In the genomic region with DNA sequence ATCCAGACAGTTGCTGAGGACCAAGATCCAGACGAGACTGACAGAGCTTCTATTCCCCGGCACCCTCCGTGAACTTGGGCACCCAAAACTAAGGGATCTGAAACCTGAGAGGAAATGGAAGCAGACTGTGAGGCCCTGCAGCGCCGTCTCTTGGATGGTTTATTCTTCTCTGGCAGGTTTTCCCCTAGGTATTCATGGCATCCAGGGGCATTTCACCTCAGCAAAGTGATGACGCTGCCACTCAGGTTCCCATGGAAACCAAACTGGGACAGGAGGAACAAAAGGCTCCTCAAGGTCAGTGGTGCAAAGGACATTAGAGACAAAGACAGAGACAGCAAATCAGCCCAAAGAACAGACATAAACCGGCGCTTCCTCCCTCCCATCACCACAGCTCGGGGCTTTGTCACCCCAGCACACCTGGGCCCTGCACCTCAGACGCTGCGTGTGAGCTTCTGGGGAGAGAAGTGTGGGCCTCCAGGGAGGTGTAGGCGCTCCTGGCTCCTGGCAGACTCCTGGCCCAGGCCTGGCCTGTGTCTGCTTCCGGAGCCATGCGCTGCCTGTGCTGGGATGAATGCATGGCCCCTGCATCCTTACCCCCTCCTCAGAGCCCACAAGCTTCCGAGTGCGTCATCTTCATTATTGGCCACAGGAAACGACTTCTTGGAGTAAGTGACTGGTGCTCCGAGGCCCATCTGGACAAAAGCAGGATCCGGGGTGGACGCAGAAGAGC, we compare ENCODE assay signal across 14 cellular contexts. TPM values are rescaled to one million over a fixed set of nuclear protein-coding genes. Genes with fewer than 3 reads are reported as not detected.
DNase-seq lines count a peak whose midpoint lies in the region; ATAC-seq and TF ChIP-seq lines count a peak whose summit lies in the region.
"Had no signal": no experiment of that assay in that cellular context is flagged by ENCODE, and none has a peak within 500 bp of the region (broad histone marks: within the 10 kb centered on the region; RNA-seq: fewer than 3 reads in every experiment).

No MANE protein-coding gene starts in this region.

- DNase-seq in NCI-H748 (lab: John Stamatoyannopoulos, UW; ENCODE audit: unreplicated experiment) = peak; percentile 78
- no peak for DNase-seq in NCI-H748 treated with DMSO at 0.1 percent for 48 hours (lab: John Stamatoyannopoulos, UW)
- peak; percentile 80 for DNase-seq in NCI-H526 treated with DMSO at 0.1 percent for 48 hours (lab: John Stamatoyannopoulos, UW)
- DNase-seq in iPS-NIHi11 (ENCODE audit: low spot score) = peak; percentile 75
- no peak for DNase-seq in stimulated activated naive B cell treated with anti-CD40 and anti-IgM and Interleukin-4, amounts not matched to agents 10 μg/mL and 1 μg/mL and 100 μg/mL, for 72 hours
- no peak for DNase-seq in stimulated activated CD4-positive, alpha-beta T cell treated with anti-CD3 and anti-CD28 coated beads, Interleukin-15, amount 100 ng/mL, for 24 hours
- DNase-seq in GM03348 (ENCODE audit: low spot score) = no peak
- DNase-seq in CD8-positive, alpha-beta T cell = no peak
- DNase-seq: activated CD4-positive, alpha-beta T cell treated with anti-CD3 and anti-CD28 coated beads, Interleukin-2, amount 50 U/mL, for 48 hours; activated effector memory CD4-positive, alpha-beta T cell treated with Interleukin-2 at 50 U/mL for 16 hours; KBM-7 had no signal

- no peaks in the 10 kb centered on the region for H3K4me1 Mint-ChIP-seq in stimulated activated naive B cell treated with anti-CD40 and anti-IgM and Interleukin-4, amounts not matched to agents 10 μg/mL and 1 μg/mL and 100 μg/mL, for 72 hours
- no peaks in the 10 kb centered on the region for H3K4me1 Mint-ChIP-seq in CD8-positive, alpha-beta T cell (ENCODE audit: low read depth)

- H3K27ac Mint-ChIP-seq in stimulated activated naive B cell treated with anti-CD40 and anti-IgM and Interleukin-4, amounts not matched to agents 10 μg/mL and 1 μg/mL and 100 μg/mL, for 72 hours = peak overlapping the region; percentile 27
- no peak overlapping the region for H3K27ac Mint-ChIP-seq in CD8-positive, alpha-beta T cell

- H3K9me3 ChIP-seq in CD8-positive, alpha-beta T cell (ENCODE audit: low read length) = no peaks in the 10 kb centered on the region
- H3K9me3 ChIP-seq: breast epithelium had no signal

- H3K27ac ChIP-seq in CD8-positive, alpha-beta T cell (ENCODE audit: low read depth, low read length) = no peak overlapping the region

- H3K27me3 Mint-ChIP-seq in stimulated activated naive B cell treated with anti-CD40 and anti-IgM and Interleukin-4, amounts not matched to agents 10 μg/mL and 1 μg/mL and 100 μg/mL, for 72 hours = peaks cover 18 to 32% of the 10 kb centered on the region in 2 donors
- peaks cover 2% of the 10 kb centered on the region for H3K27me3 Mint-ChIP-seq in CD8-positive, alpha-beta T cell (ENCODE audit: low read depth)

- TF ChIP-seq CTCF in CD8-positive, alpha-beta T cell (IDR thresholded peaks at IDR 0.05) = no peak

- POLR2A ChIA-PET in CD8-positive, alpha-beta T cell (lab: Charles Lee) = no interaction called here

- H3K36me3 ChIP-seq in CD8-positive, alpha-beta T cell (ENCODE audit: insufficient read depth, low read length) = no peaks in the 10 kb centered on the region
- H3K36me3 ChIP-seq: breast epithelium had no signal

- ATAC-seq in stimulated activated naive B cell treated with anti-CD40 and anti-IgM and Interleukin-4, amounts not matched to agents 10 μg/mL and 1 μg/mL and 100 μg/mL, for 72 hours (replicated peaks) = no peak
- no peak for ATAC-seq in CD8-positive, alpha-beta T cell

- H3K4me1 ChIP-seq in CD8-positive, alpha-beta T cell (ENCODE audit: insufficient read depth, low read length) = no peaks in the 10 kb centered on the region
- H3K4me1 ChIP-seq: breast epithelium had no signal

- H3K4me3 Mint-ChIP-seq in stimulated activated naive B cell treated with anti-CD40 and anti-IgM and Interleukin-4, amounts not matched to agents 10 μg/mL and 1 μg/mL and 100 μg/mL, for 72 hours = no peak overlapping the region
- no peak overlapping the region for H3K4me3 Mint-ChIP-seq in CD8-positive, alpha-beta T cell

- intact Hi-C loops in CD8-positive, alpha-beta T cell (cut with DNase I, micrococcal nuclease) = no loop called here

- no peak overlapping the region for H3K4me3 ChIP-seq in CD8-positive, alpha-beta T cell (ENCODE audit: low read depth, low read length)
- H3K4me3 ChIP-seq: breast epithelium had no signal

- H3K36me3 Mint-ChIP-seq in stimulated activated naive B cell treated with anti-CD40 and anti-IgM and Interleukin-4, amounts not matched to agents 10 μg/mL and 1 μg/mL and 100 μg/mL, for 72 hours = peaks cover 3% of the 10 kb centered on the region in 2 donors
- no peaks in the 10 kb centered on the region for H3K36me3 Mint-ChIP-seq in CD8-positive, alpha-beta T cell

- no peaks in the 10 kb centered on the region for H3K27me3 ChIP-seq in CD8-positive, alpha-beta T cell (ENCODE audit: insufficient read depth, low read length)

- CTCF ChIA-PET in CD8-positive, alpha-beta T cell (lab: Charles Lee) = interaction anchor here (0.9 to 4.0 kb wide), 4 partner anchors 19 to 52 kb away, joined by 3 to 13 read pairs (median 4); no protein-coding TSS in a partner anchor

- H3K9me3 Mint-ChIP-seq in stimulated activated naive B cell treated with anti-CD40 and anti-IgM and Interleukin-4, amounts not matched to agents 10 μg/mL and 1 μg/mL and 100 μg/mL, for 72 hours = peaks cover 5% of the 10 kb centered on the region in 2 donors
- H3K9me3 Mint-ChIP-seq in CD8-positive, alpha-beta T cell = no peaks in the 10 kb centered on the region

RNA-seq across cellular contexts. Expression of a gene that starts 6.0 kb away (rescaled TPM):
- under 1 TPM in 1 of 2 experiments, not detected in 1; 0.24 TPM for total RNA-seq in CD8-positive, alpha-beta T cell
- total RNA-seq: glomerular endothelial cell; T-helper 2 cell treated with Interferon-gamma antibody and Interleukin-4, amounts not matched to agents 100 ng/mL and 5 ng/mL, for 36 hours had no signal

RNA-seq across cellular contexts. Expression of a gene that starts 45.6 kb away (rescaled TPM):
- not detected for total RNA-seq in CD8-positive, alpha-beta T cell
- total RNA-seq: T-helper 2 cell treated with Interferon-gamma antibody and Interleukin-4, amounts not matched to agents 100 ng/mL and 5 ng/mL, for 36 hours had no signal

Comparison
In these comparisons a context has a peak if more than half of its experiments do, and no peak if none do; other contexts are left out.
1. DNase-seq: peak in NCI-H748 (single experiment), NCI-H526 treated with DMSO at 0.1 percent for 48 hours (single experiment) and iPS-NIHi11 (single experiment); none in NCI-H748 treated with DMSO at 0.1 percent for 48 hours (single experiment), stimulated activated naive B cell treated with anti-CD40 and anti-IgM and Interleukin-4, amounts not matched to agents 10 μg/mL and 1 μg/mL and 100 μg/mL, for 72 hours (single experiment), stimulated activated CD4-positive, alpha-beta T cell treated with anti-CD3 and anti-CD28 coated beads, Interleukin-15, amount 100 ng/mL, for 24 hours (single experiment), GM03348 (single experiment) and CD8-positive, alpha-beta T cell (0 of 7).